In genomic region chr1:244383278-244383884, GRCh38 we compare ENCODE assay signal across 17 cellular contexts.
"Had no signal": no experiment of that assay in that cellular context is flagged by ENCODE, and none has a peak within 500 bp of the region (broad histone marks: within the 10 kb centered on the region; RNA-seq: fewer than 3 reads in every experiment).

No MANE protein-coding gene starts in this region.

- H3K27ac ChIP-seq: brain microvascular endothelial cell, dorsolateral prefrontal cortex, esophagus squamous epithelium, left lung, prostate gland, tibial nerve had no signal

- H3K4me3 ChIP-seq: dorsolateral prefrontal cortex, esophagus squamous epithelium, left lung, prostate gland, tibial nerve had no signal

- H3K36me3 ChIP-seq: brain microvascular endothelial cell, esophagus squamous epithelium, left lung, prostate gland, tibial nerve had no signal

- H3K27me3 ChIP-seq: brain microvascular endothelial cell, dorsolateral prefrontal cortex, esophagus squamous epithelium, left lung, tibial nerve had no signal

- H3K9me3 ChIP-seq: esophagus squamous epithelium, left lung, prostate gland, tibial nerve had no signal

- H3K4me1 ChIP-seq: left lung, prostate gland, tibial nerve had no signal

- ATAC-seq: left lung; natural killer cell treated with Interleukin-12 subunit alpha and Interleukin-12 subunit beta and Interleukin-15 and Interleukin-18, amount 100 ng/mL, for 72 hours; sciatic nerve; stimulated activated naive B cell treated with anti-CD40 and anti-IgM and Interleukin-4, amounts not matched to agents 10 μg/mL and 1 μg/mL and 100 μg/mL, for 72 hours had no signal

- DNase-seq: activated CD4-positive, alpha-beta T cell treated with anti-CD3 and anti-CD28 coated beads, Interleukin-2, amount 50 U/mL, for 48 hours; activated CD4-positive, CD25-positive, alpha-beta regulatory T cell treated with anti-CD3 and anti-CD28 coated beads, Interleukin-2, amount 50 U/mL, for 72 hours; activated gamma-delta T cell; activated T-cell treated with anti-CD3 and anti-CD28 coated beads, Interleukin-2, amount 50 U/mL, for 48 hours; brain microvascular endothelial cell; cerebellar nuclear complex; dorsolateral prefrontal cortex; esophagus squamous epithelium; foreskin melanocyte; left lung; occipital lobe; stimulated activated CD4-positive, alpha-beta T cell treated with anti-CD3 and anti-CD28 coated beads, Interleukin-2, amount 100 ng/mL, for 24 hours; stimulated activated naive B cell treated with anti-CD40 and anti-IgM and Interleukin-4, amounts not matched to agents 10 μg/mL and 1 μg/mL and 100 μg/mL, for 72 hours had no signal
